13 cellular contexts compared by ENCODE assay signal in the genomic region with DNA sequence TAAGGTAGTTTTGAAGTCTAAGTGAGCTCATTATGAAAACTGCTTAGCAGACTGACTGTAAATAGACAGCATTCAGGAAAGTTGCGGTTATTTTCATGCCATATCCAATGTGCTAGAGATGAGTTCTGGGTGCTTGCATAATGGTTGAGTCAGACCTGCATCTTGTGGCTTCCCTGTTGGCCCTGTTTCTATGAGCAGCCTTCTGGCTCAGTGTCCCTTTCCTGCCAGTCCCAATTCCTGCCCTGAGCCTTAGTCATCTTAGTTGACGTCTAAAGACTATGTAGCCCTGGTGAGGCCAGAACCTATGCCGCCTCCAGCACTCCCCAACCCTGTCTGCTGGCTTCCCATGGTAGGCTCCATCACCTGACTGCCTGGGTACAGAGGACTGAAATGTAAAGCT.
DNase-seq lines count a peak whose midpoint lies in the region; ATAC-seq and TF ChIP-seq lines count a peak whose summit lies in the region.
"Had no signal": no experiment of that assay in that cellular context is flagged by ENCODE, and none has a peak within 500 bp of the region (broad histone marks: within the 10 kb centered on the region; RNA-seq: fewer than 3 reads in every experiment).

No MANE protein-coding gene starts in this region.

- CTCF ChIA-PET in RWPE1 (lab: Yijun Ruan, JAX), result interaction anchor here (0.6 kb wide), 1 partner anchor 354 kb away, joined by 3 read pairs; no protein-coding TSS in a partner anchor

- H3K27ac Mint-ChIP-seq in stimulated activated effector memory CD8-positive, alpha-beta T cell treated with anti-CD3 and anti-CD28 coated beads, Interleukin-12 subunit alpha, Interleukin-12 subunit beta, amount 100 ng/mL, for 72 hours, result no peak overlapping the region
- H3K27ac Mint-ChIP-seq: naive B cell had no signal

- H3K9me3 Mint-ChIP-seq in stimulated activated effector memory CD8-positive, alpha-beta T cell treated with anti-CD3 and anti-CD28 coated beads, Interleukin-12 subunit alpha, Interleukin-12 subunit beta, amount 100 ng/mL, for 72 hours, result no peaks in the 10 kb centered on the region
- H3K9me3 Mint-ChIP-seq: central memory CD8-positive, alpha-beta T cell; naive B cell had no signal

- H3K27me3 ChIP-seq in tibial artery, result no peaks in the 10 kb centered on the region
- H3K27me3 ChIP-seq: uterus had no signal

- H3K4me1 ChIP-seq in tibial artery, result no peaks in the 10 kb centered on the region
- H3K4me1 ChIP-seq: uterus had no signal

- no peaks in the 10 kb centered on the region for H3K9me3 ChIP-seq in tibial artery
- H3K9me3 ChIP-seq: uterus had no signal

- intact Hi-C loops in tibial artery (cut with DNase I; ENCODE audit: low total_unique reads), result no loop called here

- peaks cover 40% of the 10 kb centered on the region for H3K4me1 Mint-ChIP-seq in stimulated activated effector memory CD8-positive, alpha-beta T cell treated with anti-CD3 and anti-CD28 coated beads, Interleukin-12 subunit alpha, Interleukin-12 subunit beta, amount 100 ng/mL, for 72 hours
- H3K4me1 Mint-ChIP-seq: central memory CD8-positive, alpha-beta T cell; naive B cell had no signal

- TF ChIP-seq CTCF in RWPE1 (conservative IDR thresholded peaks at IDR 0.05; ENCODE audit: low read depth) (no peak), epithelial cell of esophagus (IDR thresholded peaks at IDR 0.05; ENCODE audit: insufficient read depth, low read depth, low read length, missing control alignments) (no peak), tibial artery (IDR thresholded peaks at IDR 0.05) (no peak)

- DNase-seq in activated effector memory CD4-positive, alpha-beta T cell treated with anti-CD3 and anti-CD28 coated beads, Interleukin-2, amount 50 U/mL, for 16 hours, result peak; percentile 68
- DNase-seq in activated effector memory CD4-positive, alpha-beta T cell treated with Interleukin-2 at 50 U/mL for 16 hours, result no peak
- DNase-seq in RWPE1 (ENCODE audit: low spot score), result peak; percentile 13
- DNase-seq in epithelial cell of esophagus (ENCODE audit: low read depth), result peak; percentile 86
- peak in 1 of 2 donors; percentile 66 for DNase-seq in stimulated activated effector memory CD8-positive, alpha-beta T cell treated with anti-CD3 and anti-CD28 coated beads, Interleukin-12 subunit alpha, Interleukin-12 subunit beta, amount 100 ng/mL, for 72 hours (ENCODE audit: low spot score in 2 of 2)
- no peak for DNase-seq in tibial artery
- no peak for DNase-seq in COLO829 (ENCODE audit: low spot score)
- DNase-seq in HK-2 (ENCODE audit: unreplicated experiment), result no peak
- DNase-seq: C1 segment of cervical spinal cord, naive B cell, uterus had no signal

- H3K4me3 Mint-ChIP-seq in stimulated activated effector memory CD8-positive, alpha-beta T cell treated with anti-CD3 and anti-CD28 coated beads, Interleukin-12 subunit alpha, Interleukin-12 subunit beta, amount 100 ng/mL, for 72 hours, result no peak overlapping the region
- H3K4me3 Mint-ChIP-seq: central memory CD8-positive, alpha-beta T cell; naive B cell had no signal

- H3K36me3 ChIP-seq in tibial artery, result no peaks in the 10 kb centered on the region
- H3K36me3 ChIP-seq: uterus had no signal

- H3K4me3 ChIP-seq in epithelial cell of esophagus (ENCODE audit: low read length) (no peak overlapping the region), tibial artery (no peak overlapping the region)
- H3K4me3 ChIP-seq: K562, uterus had no signal

- POLR2A ChIA-PET in RWPE1 (lab: Yijun Ruan, JAX; ENCODE audit: low non-redundant PET), result no interaction called here

- peak overlapping the region; percentile 14; the same call in 1 of the 2 replicates for H3K27ac ChIP-seq in RWPE1
- H3K27ac ChIP-seq in tibial artery, result no peak overlapping the region
- H3K27ac ChIP-seq: uterus had no signal

- peak; percentile 84 for ATAC-seq in stimulated activated effector memory CD8-positive, alpha-beta T cell treated with anti-CD3 and anti-CD28 coated beads, Interleukin-12 subunit alpha, Interleukin-12 subunit beta, amount 100 ng/mL, for 72 hours
- ATAC-seq: K562 had no signal

- H3K36me3 Mint-ChIP-seq in stimulated activated effector memory CD8-positive, alpha-beta T cell treated with anti-CD3 and anti-CD28 coated beads, Interleukin-12 subunit alpha, Interleukin-12 subunit beta, amount 100 ng/mL, for 72 hours, result no peaks in the 10 kb centered on the region
- H3K36me3 Mint-ChIP-seq: naive B cell had no signal

Comparison
In these comparisons a context has a peak if more than half of its experiments do, and no peak if none do; other contexts are left out.
1. DNase-seq: peak in activated effector memory CD4-positive, alpha-beta T cell treated with anti-CD3 and anti-CD28 coated beads, Interleukin-2, amount 50 U/mL, for 16 hours (single experiment), RWPE1 (single experiment) and epithelial cell of esophagus (single experiment); none in activated effector memory CD4-positive, alpha-beta T cell treated with Interleukin-2 at 50 U/mL for 16 hours (single experiment), tibial artery (0 of 2), COLO829 (single experiment) and HK-2 (single experiment).